ENCODE assay signal across 31 cellular contexts in the genomic region with DNA sequence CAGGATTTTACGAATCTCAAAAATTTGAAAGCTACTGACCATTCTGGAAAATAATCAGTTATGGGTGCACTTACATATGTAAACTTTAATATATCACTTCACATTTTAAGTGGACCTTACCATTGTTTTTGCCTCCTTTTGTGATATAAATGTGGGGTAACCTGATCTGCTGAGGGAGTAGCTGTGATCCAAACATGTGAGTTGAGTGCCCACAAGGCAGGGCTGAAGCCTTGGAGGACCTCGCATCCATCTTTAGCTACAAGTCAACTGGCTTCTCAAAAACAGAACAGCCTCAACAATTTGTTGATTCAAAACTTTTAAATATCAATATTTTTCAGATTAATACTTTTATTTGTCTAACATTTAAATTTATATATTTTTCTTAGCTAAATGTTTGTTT.
"Had no signal": no experiment of that assay in that cellular context is flagged by ENCODE, and none has a peak within 500 bp of the region (broad histone marks: within the 10 kb centered on the region; RNA-seq: fewer than 3 reads in every experiment).

No MANE protein-coding gene starts in this region.

- H3K4me1 Mint-ChIP-seq: activated CD4-positive, alpha-beta memory T cell treated with anti-CD3 and anti-CD28 coated beads, Interleukin-2, amount 10 ng/mL, durations not matched to agents 7 days and 5 days; activated CD4-positive, alpha-beta T cell treated with anti-CD3 and anti-CD28 coated beads, Interleukin-2, amount 10 ng/mL, durations not matched to agents 7 days and 5 days; endodermal cell; nephron; stimulated activated memory B cell treated with anti-CD40 and anti-IgM and Interleukin-4, amounts not matched to agents 10 μg/mL and 1 μg/mL and 100 μg/mL, for 72 hours; stimulated activated naive CD8-positive, alpha-beta T cell treated with anti-CD3 and anti-CD28 coated beads, Interleukin-15, amount 100 ng/mL, for 72 hours had no signal

- FAIRE-seq: astrocyte had no signal

- H3K27ac Mint-ChIP-seq: activated CD4-positive, alpha-beta memory T cell treated with anti-CD3 and anti-CD28 coated beads, Interleukin-2, amount 10 ng/mL, durations not matched to agents 7 days and 5 days; activated CD4-positive, alpha-beta T cell treated with anti-CD3 and anti-CD28 coated beads, Interleukin-2, amount 10 ng/mL, durations not matched to agents 7 days and 5 days; activated T-cell treated with anti-CD3 and anti-CD28 coated beads, Interleukin-2, amount 50 U/mL, for 24 hours; endodermal cell; nephron; progenitor cell of endocrine pancreas; stimulated activated memory B cell treated with anti-CD40 and anti-IgM and Interleukin-4, amounts not matched to agents 10 μg/mL and 1 μg/mL and 100 μg/mL, for 72 hours; stimulated activated naive CD8-positive, alpha-beta T cell treated with anti-CD3 and anti-CD28 coated beads, Interleukin-15, amount 100 ng/mL, for 72 hours; T-helper 2 cell treated with Interferon-gamma antibody and Interleukin-4, amounts not matched to agents 5 μg/mL and 100 μg/mL, for 36 hours; type B pancreatic cell had no signal

- H3K4me1 ChIP-seq: foreskin keratinocyte had no signal

- ATAC-seq: esophagus mucosa; foreskin keratinocyte; heart right ventricle; mucosa of descending colon; sciatic nerve; stimulated activated memory B cell treated with anti-CD40 and anti-IgM and Interleukin-4, amounts not matched to agents 10 μg/mL and 1 μg/mL and 100 μg/mL, for 72 hours; stimulated activated naive CD8-positive, alpha-beta T cell treated with anti-CD3 and anti-CD28 coated beads, Interleukin-15, amount 100 ng/mL, for 72 hours had no signal

- H3K27ac ChIP-seq: brain microvascular endothelial cell, foreskin keratinocyte, heart right ventricle, left ventricle myocardium inferior, neutrophil, skin epidermis had no signal

- H3K27me3 ChIP-seq: brain microvascular endothelial cell, foreskin keratinocyte, heart right ventricle, neutrophil had no signal

- H3K9me3 Mint-ChIP-seq: activated CD4-positive, alpha-beta memory T cell treated with anti-CD3 and anti-CD28 coated beads, Interleukin-2, amount 10 ng/mL, durations not matched to agents 7 days and 5 days; activated CD4-positive, alpha-beta T cell treated with anti-CD3 and anti-CD28 coated beads, Interleukin-2, amount 10 ng/mL, durations not matched to agents 7 days and 5 days; activated T-cell treated with anti-CD3 and anti-CD28 coated beads, Interleukin-2, amount 50 U/mL, for 24 hours; endodermal cell; nephron; stimulated activated memory B cell treated with anti-CD40 and anti-IgM and Interleukin-4, amounts not matched to agents 10 μg/mL and 1 μg/mL and 100 μg/mL, for 72 hours; stimulated activated naive CD8-positive, alpha-beta T cell treated with anti-CD3 and anti-CD28 coated beads, Interleukin-15, amount 100 ng/mL, for 72 hours; T-helper 2 cell treated with Interferon-gamma antibody and Interleukin-4, amounts not matched to agents 5 μg/mL and 100 μg/mL, for 36 hours; type B pancreatic cell had no signal

- H3K9me3 ChIP-seq: left ventricle myocardium inferior, mucosa of descending colon, neutrophil had no signal

- H3K27me3 Mint-ChIP-seq: activated CD4-positive, alpha-beta memory T cell treated with anti-CD3 and anti-CD28 coated beads, Interleukin-2, amount 10 ng/mL, durations not matched to agents 7 days and 5 days; activated CD4-positive, alpha-beta T cell treated with anti-CD3 and anti-CD28 coated beads, Interleukin-2, amount 10 ng/mL, durations not matched to agents 7 days and 5 days; activated T-cell treated with anti-CD3 and anti-CD28 coated beads, Interleukin-2, amount 50 U/mL, for 24 hours; progenitor cell of endocrine pancreas; stimulated activated memory B cell treated with anti-CD40 and anti-IgM and Interleukin-4, amounts not matched to agents 10 μg/mL and 1 μg/mL and 100 μg/mL, for 72 hours; stimulated activated naive CD8-positive, alpha-beta T cell treated with anti-CD3 and anti-CD28 coated beads, Interleukin-15, amount 100 ng/mL, for 72 hours; type B pancreatic cell had no signal

- H3K4me3 ChIP-seq: heart right ventricle, left ventricle myocardium inferior, mucosa of descending colon, skin epidermis had no signal

- H3K4me3 Mint-ChIP-seq: activated CD4-positive, alpha-beta memory T cell treated with anti-CD3 and anti-CD28 coated beads, Interleukin-2, amount 10 ng/mL, durations not matched to agents 7 days and 5 days; activated CD4-positive, alpha-beta T cell treated with anti-CD3 and anti-CD28 coated beads, Interleukin-2, amount 10 ng/mL, durations not matched to agents 7 days and 5 days; activated T-cell treated with anti-CD3 and anti-CD28 coated beads, Interleukin-2, amount 50 U/mL, for 24 hours; endodermal cell; nephron; stimulated activated memory B cell treated with anti-CD40 and anti-IgM and Interleukin-4, amounts not matched to agents 10 μg/mL and 1 μg/mL and 100 μg/mL, for 72 hours; stimulated activated naive CD8-positive, alpha-beta T cell treated with anti-CD3 and anti-CD28 coated beads, Interleukin-15, amount 100 ng/mL, for 72 hours; T-helper 2 cell treated with Interferon-gamma antibody and Interleukin-4, amounts not matched to agents 5 μg/mL and 100 μg/mL, for 36 hours; type B pancreatic cell had no signal

- H3K36me3 ChIP-seq: brain microvascular endothelial cell, heart right ventricle, left ventricle myocardium inferior, neutrophil had no signal

- DNase-seq: activated CD4-positive, alpha-beta memory T cell treated with anti-CD3 and anti-CD28 coated beads, Interleukin-2, amount 10 ng/mL, durations not matched to agents 7 days and 5 days; activated CD4-positive, alpha-beta T cell treated with anti-CD3 and anti-CD28 coated beads for 1 hour; activated CD4-positive, alpha-beta T cell treated with anti-CD3 and anti-CD28 coated beads, Interleukin-2, amount 10 ng/mL, durations not matched to agents 7 days and 5 days; activated CD8-positive, alpha-beta memory T cell treated with anti-CD3 and anti-CD28 coated beads, Interleukin-2, amount 50 U/mL, for 48 hours; activated gamma-delta T cell treated with Interleukin-2 at 50 U/mL for 16 hours; activated naive CD4-positive, alpha-beta T cell treated with anti-CD3 and anti-CD28 coated beads, Interleukin-2, amount 50 U/mL, for 16 hours; activated T-cell treated with anti-CD3 and anti-CD28 coated beads, Interleukin-2, amount 50 U/mL, for 24 hours; amniotic stem cell; brain microvascular endothelial cell; cortex of kidney; endodermal cell; foreskin keratinocyte; heart right ventricle; left ventricle myocardium inferior; mucosa of descending colon; retina; stimulated activated CD4-positive, alpha-beta T cell treated with anti-CD3 and anti-CD28 coated beads, Interleukin-4, amount 100 ng/mL, for 4 hours; stimulated activated CD8-positive, alpha-beta memory T cell treated with anti-CD3 and anti-CD28 coated beads, Interleukin-4, amount 100 ng/mL, for 48 hours; stimulated activated naive CD8-positive, alpha-beta T cell treated with anti-CD3 and anti-CD28 coated beads, Interleukin-15, amount 100 ng/mL, for 72 hours; substantia nigra; T-helper 1 cell had no signal

- H3K36me3 Mint-ChIP-seq: stimulated activated memory B cell treated with anti-CD40 and anti-IgM and Interleukin-4, amounts not matched to agents 10 μg/mL and 1 μg/mL and 100 μg/mL, for 72 hours; type B pancreatic cell had no signal
